In genomic region chr19:40605201-40605971, GRCh38 we compare ENCODE assay signal across 8 cellular contexts. TPM values are rescaled to one million over a fixed set of nuclear protein-coding genes. Genes with fewer than 3 reads are reported as not detected.
DNase-seq lines count a peak whose midpoint lies in the region; ATAC-seq and TF ChIP-seq lines count a peak whose summit lies in the region.

No MANE protein-coding gene starts in this region.

- peak overlapping the region; percentile 37 for H3K27ac ChIP-seq in CD8-positive, alpha-beta T cell (ENCODE audit: low read depth, low read length)

- intact Hi-C loops in CD8-positive, alpha-beta T cell (cut with DNase I, micrococcal nuclease), result loop anchor here (1.0 to 10.0 kb wide), 8 partner anchors 9 to 1201 kb away; partner anchors contain the start of genes BLVRB (in 2 of the 2), ZFP36 (in 2 of the 2), COQ8B (in 1 of the 2) and ITPKC (in 1 of the 2)

- peaks cover 69% of the 10 kb centered on the region for H3K4me1 ChIP-seq in CD8-positive, alpha-beta T cell (ENCODE audit: insufficient read depth, low read length)

- POLR2A ChIA-PET in CD8-positive, alpha-beta T cell (lab: Charles Lee), result interaction anchor here (0.9 to 3.4 kb wide), 2 partner anchors 8 to 172 kb away, joined by 3 to 15 read pairs; partner anchors contain the start of gene RAB4B

- ATAC-seq in CD8-positive, alpha-beta T cell, result peak; percentile 42
- no peak for ATAC-seq in GM19328 (IDR thresholded peaks at IDR 0.05; ENCODE audit: unreplicated experiment)

- peaks cover 68% of the 10 kb centered on the region for H3K4me1 Mint-ChIP-seq in CD8-positive, alpha-beta T cell (ENCODE audit: low read depth)

- DNase-seq in CD8-positive, alpha-beta T cell, result peak; percentile 59 to 86 (median 74)
- DNase-seq in H4 (ENCODE audit: low spot score) (peak; percentile 92), NCI-H510A (lab: John Stamatoyannopoulos, UW) (peak; percentile 88), ecto neural progenitor cell (ENCODE audit: low spot score) (peak; percentile 73), medulla oblongata (ENCODE audit: extremely low spot score) (peak; percentile 43)
- DNase-seq in activated CD4-positive, alpha-beta T cell treated with anti-CD3 and anti-CD28 coated beads, Interleukin-2, amount 50 U/mL, for 1 hour, result peak; percentile 77
- DNase-seq in stimulated activated CD8-positive, alpha-beta memory T cell treated with anti-CD3 and anti-CD28 coated beads, Interleukin-2, amount 100 ng/mL, for 1 hour (ENCODE audit: low read depth in 2 of 2), result peak; percentile 39 to 61

- H3K36me3 ChIP-seq in CD8-positive, alpha-beta T cell (ENCODE audit: insufficient read depth, low read length), result no peaks in the 10 kb centered on the region

- no peaks in the 10 kb centered on the region for H3K36me3 Mint-ChIP-seq in CD8-positive, alpha-beta T cell

- H3K27me3 Mint-ChIP-seq in CD8-positive, alpha-beta T cell (ENCODE audit: low read depth), result peaks cover 10% of the 10 kb centered on the region

- peaks cover 11% of the 10 kb centered on the region for H3K27me3 ChIP-seq in CD8-positive, alpha-beta T cell (ENCODE audit: insufficient read depth, low read length)

- H3K9me3 Mint-ChIP-seq in CD8-positive, alpha-beta T cell, result no peaks in the 10 kb centered on the region

- peak overlapping the region; percentile 89 for H3K4me3 Mint-ChIP-seq in CD8-positive, alpha-beta T cell

- CTCF ChIA-PET in CD8-positive, alpha-beta T cell (lab: Charles Lee), result interaction anchor here (0.7 to 3.0 kb wide), 4 partner anchors 9 to 185 kb away, joined by 3 to 21 read pairs (median 4); no protein-coding TSS in a partner anchor

- no peak for TF ChIP-seq CTCF in CD8-positive, alpha-beta T cell (IDR thresholded peaks at IDR 0.05)

- peak overlapping the region; percentile 58 for H3K4me3 ChIP-seq in CD8-positive, alpha-beta T cell (ENCODE audit: low read depth, low read length)

- H3K9me3 ChIP-seq in CD8-positive, alpha-beta T cell (ENCODE audit: low read length), result no peaks in the 10 kb centered on the region

- peak overlapping the region; percentile 90 for H3K27ac Mint-ChIP-seq in CD8-positive, alpha-beta T cell

RNA-seq across cellular contexts. Expression of gene LTBP4, which starts 4.2 kb away (rescaled TPM):
- total RNA-seq in CD8-positive, alpha-beta T cell, result 100 to 1,000 TPM in 1 of 2 experiments, 10 to 100 TPM in 1; 86.0 to 107 TPM
- total RNA-seq in H4 (2014; rRNA removed; shearing (Covaris generic)), result 4.7 and 5.6 TPM in 2 replicates

RNA-seq across cellular contexts. Expression of gene SHKBP1, which starts 28.7 kb away (rescaled TPM):
- 10 to 100 TPM; 93.8 to 95.3 TPM for total RNA-seq in CD8-positive, alpha-beta T cell
- total RNA-seq in H4 (2014; rRNA removed; shearing (Covaris generic)), result 26.6 and 30.9 TPM in 2 replicates

Comparison
In these comparisons a context has a peak if more than half of its experiments do, and no peak if none do; other contexts are left out.
1. RNA of gene LTBP4, which starts 4.2 kb away (total RNA-seq): 86.0 to 107 TPM in CD8-positive, alpha-beta T cell; 4.7 to 5.6 TPM in H4; every median in the first group is over 10 times any median in the second.
2. Peak in every context shown above with its lines, with median percentiles within 50 percentile points of each other: DNase-seq.